In the genomic region with DNA sequence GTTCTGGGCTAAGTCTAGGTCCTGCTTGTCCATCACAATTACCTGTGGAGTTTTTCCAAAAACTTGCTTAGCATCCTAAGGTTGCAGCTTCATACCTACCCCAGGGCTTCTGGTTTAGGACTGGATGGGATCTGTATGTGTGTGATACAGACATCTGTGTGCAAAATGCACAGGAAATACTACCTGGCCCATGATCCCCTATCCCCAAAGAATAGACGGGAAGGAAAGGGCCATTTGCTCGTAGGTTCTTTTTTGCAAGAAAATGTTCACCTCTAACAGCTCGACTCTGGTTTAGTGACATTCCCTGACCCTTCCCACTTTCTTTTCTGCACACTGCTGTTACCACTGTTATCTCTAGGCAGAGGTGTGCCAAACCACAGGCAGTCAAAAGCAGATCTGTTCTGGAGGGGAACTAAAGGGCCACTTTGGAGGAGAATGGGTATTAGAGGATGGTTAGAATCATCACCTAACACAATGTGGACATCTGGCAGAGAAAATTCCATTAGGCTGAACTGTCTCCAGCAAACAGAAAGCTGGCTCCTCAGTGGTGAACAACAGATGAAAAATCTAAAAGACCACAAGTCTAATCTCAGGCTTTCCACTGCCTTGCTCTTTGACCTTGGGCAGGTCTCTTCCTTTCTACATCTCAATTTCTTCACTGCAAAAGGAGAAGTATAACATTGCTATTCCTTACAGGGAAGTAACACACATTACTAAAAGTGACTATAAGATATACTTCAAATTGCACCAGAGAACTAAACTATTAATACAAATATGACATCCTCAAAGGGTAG, we compare ENCODE assay signal across 8 cellular contexts.
DNase-seq lines count a peak whose midpoint lies in the region; ATAC-seq and TF ChIP-seq lines count a peak whose summit lies in the region.

No MANE protein-coding gene starts in this region.

- peaks cover 42% of the 10 kb centered on the region for H3K4me1 ChIP-seq in RWPE2 (ENCODE audit: insufficient read depth, poor library complexity, severe bottlenecking)
- H3K4me1 ChIP-seq in body of pancreas = peaks cover 51% of the 10 kb centered on the region

- no peaks in the 10 kb centered on the region for H3K9me3 Mint-ChIP-seq in activated CD4-positive, alpha-beta memory T cell treated with anti-CD3 and anti-CD28 coated beads, Interleukin-2, amount 10 ng/mL, durations not matched to agents 7 days and 5 days
- H3K9me3 Mint-ChIP-seq in activated CD4-positive, alpha-beta memory T cell treated with anti-CD3 and anti-CD28 coated beads for 36 hours = no peaks in the 10 kb centered on the region
- H3K9me3 Mint-ChIP-seq in stimulated activated effector memory CD8-positive, alpha-beta T cell treated with anti-CD3 and anti-CD28 coated beads, Interleukin-12 subunit alpha, Interleukin-12 subunit beta, amount 100 ng/mL, for 72 hours = no peaks in the 10 kb centered on the region

- peak overlapping the region; percentile 31 for H3K27ac Mint-ChIP-seq in activated CD4-positive, alpha-beta memory T cell treated with anti-CD3 and anti-CD28 coated beads, Interleukin-2, amount 10 ng/mL, durations not matched to agents 7 days and 5 days
- no peak overlapping the region for H3K27ac Mint-ChIP-seq in activated CD4-positive, alpha-beta memory T cell treated with anti-CD3 and anti-CD28 coated beads for 36 hours
- H3K27ac Mint-ChIP-seq in stimulated activated effector memory CD8-positive, alpha-beta T cell treated with anti-CD3 and anti-CD28 coated beads, Interleukin-12 subunit alpha, Interleukin-12 subunit beta, amount 100 ng/mL, for 72 hours = peak overlapping the region; percentile 29

- no peak overlapping the region for H3K4me3 Mint-ChIP-seq in activated CD4-positive, alpha-beta memory T cell treated with anti-CD3 and anti-CD28 coated beads, Interleukin-2, amount 10 ng/mL, durations not matched to agents 7 days and 5 days
- no peak overlapping the region for H3K4me3 Mint-ChIP-seq in activated CD4-positive, alpha-beta memory T cell treated with anti-CD3 and anti-CD28 coated beads for 36 hours
- H3K4me3 Mint-ChIP-seq in stimulated activated effector memory CD8-positive, alpha-beta T cell treated with anti-CD3 and anti-CD28 coated beads, Interleukin-12 subunit alpha, Interleukin-12 subunit beta, amount 100 ng/mL, for 72 hours = no peak overlapping the region

- H3K36me3 ChIP-seq in RWPE2 (ENCODE audit: low read depth) = peaks cover 9% of the 10 kb centered on the region
- no peaks in the 10 kb centered on the region for H3K36me3 ChIP-seq in body of pancreas (replicated peaks in 1 of 2; ENCODE audit: insufficient read depth in 1 of 2, low read depth in 2 of 2)

- ATAC-seq in RWPE2 (ENCODE audit: low read depth) = peak; percentile 81
- ATAC-seq in stimulated activated effector memory CD8-positive, alpha-beta T cell treated with anti-CD3 and anti-CD28 coated beads, Interleukin-12 subunit alpha, Interleukin-12 subunit beta, amount 100 ng/mL, for 72 hours = no peak
- ATAC-seq in body of pancreas = no peak

- H3K4me3 ChIP-seq in RWPE2 (ENCODE audit: severe bottlenecking) (no peak overlapping the region), body of pancreas (no peak overlapping the region)

- CTCF ChIA-PET in activated CD4-positive, alpha-beta memory T cell treated with anti-CD3 and anti-CD28 coated beads, Interleukin-2, amount 10 ng/mL, durations not matched to agents 7 days and 5 days (lab: Charles Lee) = interaction anchor here (1.3 kb wide), 1 partner anchor 16 kb away, joined by 4 read pairs; no protein-coding TSS in a partner anchor
- CTCF ChIA-PET in activated CD4-positive, alpha-beta memory T cell treated with anti-CD3 and anti-CD28 coated beads for 36 hours (lab: Charles Lee) = interaction anchor here (1.0 to 2.5 kb wide), 2 partner anchors 16 to 20 kb away, joined by 3 to 6 read pairs; no protein-coding TSS in a partner anchor

- TF ChIP-seq CTCF in RWPE2 (IDR thresholded peaks at IDR 0.05; ENCODE audit: poor library complexity, severe bottlenecking) (no peak), body of pancreas (IDR thresholded peaks at IDR 0.05) (no peak)

- no peak for TF ChIP-seq POLR2A in body of pancreas (IDR thresholded peaks at IDR 0.05)

- 64 to 68% methylated on average over 3 of the region's 3 CpGs for WGBS in body of pancreas, 2 donors

- DNase-seq in activated CD4-positive, alpha-beta memory T cell treated with anti-CD3 and anti-CD28 coated beads, Interleukin-2, amount 10 ng/mL, durations not matched to agents 7 days and 5 days = no peak
- DNase-seq in activated CD4-positive, alpha-beta memory T cell treated with anti-CD3 and anti-CD28 coated beads for 36 hours = no peak
- DNase-seq in RWPE2 (ENCODE audit: low spot score) (no peak), fibroblast of peridontal ligament (ENCODE audit: extremely low read depth) (peak; percentile 61), HPDE6-E6E7 (ENCODE audit: extremely low spot score) (no peak), OCI-M2 (lab: John Stamatoyannopoulos, UW; ENCODE audit: unreplicated experiment) (no peak), body of pancreas (no peak)
- no peak for DNase-seq in stimulated activated effector memory CD8-positive, alpha-beta T cell treated with anti-CD3 and anti-CD28 coated beads, Interleukin-12 subunit alpha, Interleukin-12 subunit beta, amount 100 ng/mL, for 72 hours (ENCODE audit: low spot score in 2 of 2)

- intact Hi-C loops in activated CD4-positive, alpha-beta memory T cell treated with anti-CD3 and anti-CD28 coated beads for 36 hours (cut with micrococcal nuclease) = loop anchor here (10.0 kb wide), 1 partner anchor 59 kb away; no protein-coding TSS in a partner anchor
- intact Hi-C loops in body of pancreas (cut with DNase I) = no loop called here

- no peaks in the 10 kb centered on the region for H3K27me3 Mint-ChIP-seq in activated CD4-positive, alpha-beta memory T cell treated with anti-CD3 and anti-CD28 coated beads, Interleukin-2, amount 10 ng/mL, durations not matched to agents 7 days and 5 days
- no peaks in the 10 kb centered on the region for H3K27me3 Mint-ChIP-seq in activated CD4-positive, alpha-beta memory T cell treated with anti-CD3 and anti-CD28 coated beads for 36 hours

- POLR2A ChIA-PET in activated CD4-positive, alpha-beta memory T cell treated with anti-CD3 and anti-CD28 coated beads, Interleukin-2, amount 10 ng/mL, durations not matched to agents 7 days and 5 days (lab: Charles Lee) = no interaction called here
- POLR2A ChIA-PET in activated CD4-positive, alpha-beta memory T cell treated with anti-CD3 and anti-CD28 coated beads for 36 hours (lab: Charles Lee) = interaction anchor here (0.6 kb wide), 1 partner anchor 108 kb away, joined by 3 read pairs; no protein-coding TSS in a partner anchor

- peaks cover 53% of the 10 kb centered on the region for H3K4me1 Mint-ChIP-seq in activated CD4-positive, alpha-beta memory T cell treated with anti-CD3 and anti-CD28 coated beads, Interleukin-2, amount 10 ng/mL, durations not matched to agents 7 days and 5 days
- peaks cover 50% of the 10 kb centered on the region for H3K4me1 Mint-ChIP-seq in activated CD4-positive, alpha-beta memory T cell treated with anti-CD3 and anti-CD28 coated beads for 36 hours (ENCODE audit: low read depth)
- peaks cover 32% of the 10 kb centered on the region for H3K4me1 Mint-ChIP-seq in stimulated activated effector memory CD8-positive, alpha-beta T cell treated with anti-CD3 and anti-CD28 coated beads, Interleukin-12 subunit alpha, Interleukin-12 subunit beta, amount 100 ng/mL, for 72 hours

- H3K36me3 Mint-ChIP-seq in activated CD4-positive, alpha-beta memory T cell treated with anti-CD3 and anti-CD28 coated beads, Interleukin-2, amount 10 ng/mL, durations not matched to agents 7 days and 5 days (ENCODE audit: low read depth) = peaks cover 13% of the 10 kb centered on the region
- H3K36me3 Mint-ChIP-seq in activated CD4-positive, alpha-beta memory T cell treated with anti-CD3 and anti-CD28 coated beads for 36 hours = no peaks in the 10 kb centered on the region
- H3K36me3 Mint-ChIP-seq in stimulated activated effector memory CD8-positive, alpha-beta T cell treated with anti-CD3 and anti-CD28 coated beads, Interleukin-12 subunit alpha, Interleukin-12 subunit beta, amount 100 ng/mL, for 72 hours = no peaks in the 10 kb centered on the region

- H3K27ac ChIP-seq in RWPE2 (ENCODE audit: poor library complexity, severe bottlenecking) (peak overlapping the region; percentile 95), body of pancreas (peak overlapping the region in 1 of 4 donors; percentile 3)

- H3K9me3 ChIP-seq in RWPE2 (ENCODE audit: severe bottlenecking) (no peaks in the 10 kb centered on the region), body of pancreas (no peaks in the 10 kb centered on the region)

- H3K27me3 ChIP-seq in RWPE2 (ENCODE audit: insufficient read depth, poor library complexity, severe bottlenecking) (no peaks in the 10 kb centered on the region), body of pancreas (no peaks in the 10 kb centered on the region)
